ENCODE assay signal across 8 cellular contexts in genomic region chr5:124908603-124909451, GRCh38.
DNase-seq lines count a peak whose midpoint lies in the region; ATAC-seq, FAIRE-seq and TF ChIP-seq lines count a peak whose summit lies in the region.

No MANE protein-coding gene starts in this region.

- H3K9me3 ChIP-seq in stomach, result no peaks in the 10 kb centered on the region

- FAIRE-seq in endometrium (lab: Jason Lieb, UNC), result peak; percentile 72

- no peak for TF ChIP-seq POLR2A in stomach (IDR thresholded peaks at IDR 0.05)

- WGBS in stomach, 5 donors, result 22 to 54% (median 39%) methylated on average over 7 of the region's 7 CpGs

- peak; percentile 86 for DNase-seq in NCI-H146 (lab: John Stamatoyannopoulos, UW)
- peak; percentile 52 for DNase-seq in stomach
- no peak for DNase-seq in DMS114 treated with DMSO at 0.1 percent for 48 hours (lab: John Stamatoyannopoulos, UW; ENCODE audit: unreplicated experiment)
- DNase-seq in activated CD4-positive, CD25-positive, alpha-beta regulatory T cell treated with anti-CD3 and anti-CD28 coated beads, Interleukin-2, amount 50 U/mL, for 72 hours, result no peak
- DNase-seq in activated CD4-positive, alpha-beta T cell treated with anti-CD3 and anti-CD28 coated beads for 48 hours, result no peak

- TF ChIP-seq EP300 in stomach (IDR thresholded peaks at IDR 0.05), result no peak

- peak; percentile 79 for ATAC-seq in GM18861 (IDR thresholded peaks at IDR 0.05; ENCODE audit: unreplicated experiment)
- peak; percentile 75 for ATAC-seq in HG02763 (IDR thresholded peaks at IDR 0.05; ENCODE audit: unreplicated experiment)

- H3K27ac ChIP-seq in stomach, result peak overlapping the region; percentile 1 to 63 (median 44)

- H3K4me3 ChIP-seq in stomach, result no peak overlapping the region

- H3K4me1 ChIP-seq in stomach, result peaks cover 19 to 53% (median 39%) of the 10 kb centered on the region in 4 donors

- no peaks in the 10 kb centered on the region for H3K27me3 ChIP-seq in stomach

- intact Hi-C loops in stomach (cut with DNase I; ENCODE audit: low total_unique reads), result no loop called here

- TF ChIP-seq CTCF in stomach (IDR thresholded peaks at IDR 0.05), result no peak

- H3K36me3 ChIP-seq in stomach, result no peaks in the 10 kb centered on the region

Comparison
In these comparisons a context has a peak if more than half of its experiments do, and no peak if none do; other contexts are left out.
1. DNase-seq: peak in NCI-H146 (single experiment) and stomach (single experiment); none in DMS114 treated with DMSO at 0.1 percent for 48 hours (single experiment), activated CD4-positive, CD25-positive, alpha-beta regulatory T cell treated with anti-CD3 and anti-CD28 coated beads, Interleukin-2, amount 50 U/mL, for 72 hours (single experiment) and activated CD4-positive, alpha-beta T cell treated with anti-CD3 and anti-CD28 coated beads for 48 hours (single experiment).